ENCODE assay signal across 2 cellular contexts in genomic region chr2:183533021-183533420, GRCh38.
TF ChIP-seq lines count a peak whose summit lies in the region.

No MANE protein-coding gene starts in this region.

TF ChIP-seq in GM23338, 12 proteins besides CTCF, POLR2A, EP300 and RAD21:
- no peak for TF ChIP-seq STAT1 (IDR thresholded peaks at IDR 0.05; ENCODE audit: unreplicated experiment)
- TF ChIP-seq POLR2AphosphoS5 (IDR thresholded peaks at IDR 0.05; ENCODE audit: low read depth): no peak
- no peak for TF ChIP-seq ZNF331 (CRISPR knock-in tag; IDR thresholded peaks at IDR 0.05; ENCODE audit: low read depth)
- TF ChIP-seq NANOG (IDR thresholded peaks at IDR 0.05; ENCODE audit: borderline replicate concordance): no peak
- TF ChIP-seq, protein P1, sequence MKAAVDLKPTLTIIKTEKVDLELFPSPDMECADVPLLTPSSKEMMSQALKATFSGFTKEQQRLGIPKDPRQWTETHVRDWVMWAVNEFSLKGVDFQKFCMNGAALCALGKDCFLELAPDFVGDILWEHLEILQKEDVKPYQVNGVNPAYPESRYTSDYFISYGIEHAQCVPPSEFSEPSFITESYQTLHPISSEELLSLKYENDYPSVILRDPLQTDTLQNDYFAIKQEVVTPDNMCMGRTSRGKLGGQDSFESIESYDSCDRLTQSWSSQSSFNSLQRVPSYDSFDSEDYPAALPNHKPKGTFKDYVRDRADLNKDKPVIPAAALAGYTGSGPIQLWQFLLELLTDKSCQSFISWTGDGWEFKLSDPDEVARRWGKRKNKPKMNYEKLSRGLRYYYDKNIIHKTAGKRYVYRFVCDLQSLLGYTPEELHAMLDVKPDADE (IDR thresholded peaks at IDR 0.05): no peak
- TF ChIP-seq, protein P2, sequence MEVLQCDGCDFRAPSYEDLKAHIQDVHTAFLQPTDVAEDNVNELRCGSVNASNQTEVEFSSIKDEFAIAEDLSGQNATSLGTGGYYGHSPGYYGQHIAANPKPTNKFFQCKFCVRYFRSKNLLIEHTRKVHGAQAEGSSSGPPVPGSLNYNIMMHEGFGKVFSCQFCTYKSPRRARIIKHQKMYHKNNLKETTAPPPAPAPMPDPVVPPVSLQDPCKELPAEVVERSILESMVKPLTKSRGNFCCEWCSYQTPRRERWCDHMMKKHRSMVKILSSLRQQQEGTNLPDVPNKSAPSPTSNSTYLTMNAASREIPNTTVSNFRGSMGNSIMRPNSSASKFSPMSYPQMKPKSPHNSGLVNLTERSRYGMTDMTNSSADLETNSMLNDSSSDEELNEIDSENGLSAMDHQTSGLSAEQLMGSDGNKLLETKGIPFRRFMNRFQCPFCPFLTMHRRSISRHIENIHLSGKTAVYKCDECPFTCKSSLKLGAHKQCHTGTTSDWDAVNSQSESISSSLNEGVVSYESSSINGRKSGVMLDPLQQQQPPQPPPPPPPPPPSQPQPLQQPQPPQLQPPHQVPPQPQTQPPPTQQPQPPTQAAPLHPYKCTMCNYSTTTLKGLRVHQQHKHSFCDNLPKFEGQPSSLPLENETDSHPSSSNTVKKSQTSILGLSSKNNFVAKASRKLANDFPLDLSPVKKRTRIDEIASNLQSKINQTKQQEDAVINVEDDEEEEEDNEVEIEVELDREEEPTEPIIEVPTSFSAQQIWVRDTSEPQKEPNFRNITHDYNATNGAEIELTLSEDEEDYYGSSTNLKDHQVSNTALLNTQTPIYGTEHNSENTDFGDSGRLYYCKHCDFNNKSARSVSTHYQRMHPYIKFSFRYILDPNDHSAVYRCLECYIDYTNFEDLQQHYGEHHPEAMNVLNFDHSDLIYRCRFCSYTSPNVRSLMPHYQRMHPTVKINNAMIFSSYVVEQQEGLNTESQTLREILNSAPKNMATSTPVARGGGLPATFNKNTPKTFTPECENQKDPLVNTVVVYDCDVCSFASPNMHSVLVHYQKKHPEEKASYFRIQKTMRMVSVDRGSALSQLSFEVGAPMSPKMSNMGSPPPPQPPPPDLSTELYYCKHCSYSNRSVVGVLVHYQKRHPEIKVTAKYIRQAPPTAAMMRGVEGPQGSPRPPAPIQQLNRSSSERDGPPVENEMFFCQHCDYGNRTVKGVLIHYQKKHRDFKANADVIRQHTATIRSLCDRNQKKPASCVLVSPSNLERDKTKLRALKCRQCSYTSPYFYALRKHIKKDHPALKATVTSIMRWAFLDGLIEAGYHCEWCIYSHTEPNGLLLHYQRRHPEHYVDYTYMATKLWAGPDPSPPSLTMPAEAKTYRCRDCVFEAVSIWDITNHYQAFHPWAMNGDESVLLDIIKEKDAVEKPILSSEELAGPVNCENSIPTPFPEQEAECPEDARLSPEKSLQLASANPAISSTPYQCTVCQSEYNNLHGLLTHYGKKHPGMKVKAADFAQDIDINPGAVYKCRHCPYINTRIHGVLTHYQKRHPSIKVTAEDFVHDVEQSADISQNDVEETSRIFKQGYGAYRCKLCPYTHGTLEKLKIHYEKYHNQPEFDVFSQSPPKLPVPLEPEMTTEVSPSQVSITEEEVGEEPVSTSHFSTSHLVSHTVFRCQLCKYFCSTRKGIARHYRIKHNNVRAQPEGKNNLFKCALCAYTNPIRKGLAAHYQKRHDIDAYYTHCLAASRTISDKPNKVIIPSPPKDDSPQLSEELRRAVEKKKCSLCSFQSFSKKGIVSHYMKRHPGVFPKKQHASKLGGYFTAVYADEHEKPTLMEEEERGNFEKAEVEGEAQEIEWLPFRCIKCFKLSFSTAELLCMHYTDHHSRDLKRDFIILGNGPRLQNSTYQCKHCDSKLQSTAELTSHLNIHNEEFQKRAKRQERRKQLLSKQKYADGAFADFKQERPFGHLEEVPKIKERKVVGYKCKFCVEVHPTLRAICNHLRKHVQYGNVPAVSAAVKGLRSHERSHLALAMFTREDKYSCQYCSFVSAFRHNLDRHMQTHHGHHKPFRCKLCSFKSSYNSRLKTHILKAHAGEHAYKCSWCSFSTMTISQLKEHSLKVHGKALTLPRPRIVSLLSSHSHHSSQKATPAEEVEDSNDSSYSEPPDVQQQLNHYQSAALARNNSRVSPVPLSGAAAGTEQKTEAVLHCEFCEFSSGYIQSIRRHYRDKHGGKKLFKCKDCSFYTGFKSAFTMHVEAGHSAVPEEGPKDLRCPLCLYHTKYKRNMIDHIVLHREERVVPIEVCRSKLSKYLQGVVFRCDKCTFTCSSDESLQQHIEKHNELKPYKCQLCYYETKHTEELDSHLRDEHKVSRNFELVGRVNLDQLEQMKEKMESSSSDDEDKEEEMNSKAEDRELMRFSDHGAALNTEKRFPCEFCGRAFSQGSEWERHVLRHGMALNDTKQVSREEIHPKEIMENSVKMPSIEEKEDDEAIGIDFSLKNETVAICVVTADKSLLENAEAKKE (CRISPR knock-in tag; IDR thresholded peaks at IDR 0.05): no peak
- TF ChIP-seq EZH2 (IDR thresholded peaks at IDR 0.05; ENCODE audit: low read depth, unreplicated experiment): no peak

TF ChIP-seq in H1, 55 proteins besides CTCF, POLR2A, EP300 and RAD21:
- no peak for TF ChIP-seq SIX5 (IDR thresholded peaks at IDR 0.05; ENCODE audit: low read depth, low read length)
- TF ChIP-seq BCL11A (IDR thresholded peaks at IDR 0.05; ENCODE audit: low read depth in 2 of 2, low read length in 2 of 2): no peak
- no peak for TF ChIP-seq SIN3A (conservative IDR thresholded peaks at IDR 0.05 in 1 of 2, IDR thresholded peaks at IDR 0.05 in 1 of 2; ENCODE audit: low read depth in 1 of 2, low read length in 2 of 2)
- no peak for TF ChIP-seq EZH2 (IDR thresholded peaks at IDR 0.05; ENCODE audit: low read depth, low read length, severe bottlenecking)
- no peak for TF ChIP-seq YY1 (IDR thresholded peaks at IDR 0.05; ENCODE audit: low read depth, low read length)
- no peak for TF ChIP-seq CREB1 (IDR thresholded peaks at IDR 0.05)
- TF ChIP-seq CTBP2 (IDR thresholded peaks at IDR 0.05; ENCODE audit: borderline replicate concordance, insufficient read depth, insufficient read length, low read length): no peak
- TF ChIP-seq TAF1 (IDR thresholded peaks at IDR 0.05; ENCODE audit: low read depth, low read length): no peak
- no peak for TF ChIP-seq SP1 (IDR thresholded peaks at IDR 0.05; ENCODE audit: low read depth, low read length)
- TF ChIP-seq SP4 (IDR thresholded peaks at IDR 0.05; ENCODE audit: low read length): no peak
- TF ChIP-seq SIRT6 (IDR thresholded peaks at IDR 0.05; ENCODE audit: low read length): no peak
- TF ChIP-seq ATF3 (IDR thresholded peaks at IDR 0.05; ENCODE audit: insufficient read depth, low read depth, low read length): no peak
- no peak for TF ChIP-seq CHD1 (IDR thresholded peaks at IDR 0.05; ENCODE audit: low read depth, low read length)
